9 cellular contexts compared by ENCODE assay signal in the genomic region with DNA sequence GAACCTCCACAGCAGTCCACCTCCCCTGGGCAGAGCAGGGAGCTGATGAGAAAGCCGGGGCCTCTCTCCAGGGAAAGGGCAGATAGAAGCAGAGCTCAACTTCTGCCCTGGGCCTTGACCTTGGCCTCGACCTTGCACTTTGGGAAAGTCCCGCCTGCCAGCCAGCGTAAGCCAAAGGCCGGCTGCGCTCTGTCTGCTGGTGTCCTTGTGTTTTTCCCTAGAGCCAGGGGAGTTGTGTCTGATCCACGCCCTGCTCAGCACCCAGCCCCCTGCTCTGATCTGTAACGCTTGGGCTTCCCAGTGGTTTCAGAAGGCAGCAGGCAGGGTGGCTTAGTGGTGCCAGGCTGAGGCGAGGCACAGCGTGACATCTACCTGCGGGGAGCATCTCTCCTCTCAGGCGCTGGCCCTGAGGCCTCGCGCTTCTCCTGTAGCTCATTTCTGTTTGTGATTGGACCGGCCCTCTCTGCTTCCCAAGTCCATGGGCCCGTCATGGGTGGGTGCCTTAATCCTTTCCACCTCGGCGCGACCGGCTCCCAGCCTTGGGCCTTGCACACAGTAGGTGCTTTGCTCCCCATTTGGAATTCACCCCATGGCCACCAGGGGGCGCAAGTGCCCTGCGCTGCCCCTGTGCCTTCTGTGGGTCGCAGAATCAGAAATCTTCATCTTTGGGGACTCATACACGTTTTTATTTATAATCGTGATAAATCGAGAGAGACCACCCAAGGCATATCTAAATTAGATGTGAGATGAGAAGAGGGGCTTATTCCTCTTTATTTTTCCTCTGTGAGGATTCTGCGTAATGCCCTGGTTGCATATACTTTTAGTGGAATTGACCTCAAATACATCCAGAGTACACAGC. TPM values are rescaled to one million over a fixed set of nuclear protein-coding genes. Genes with fewer than 3 reads are reported as not detected.
DNase-seq lines count a peak whose midpoint lies in the region; FAIRE-seq and TF ChIP-seq lines count a peak whose summit lies in the region.
"Had no signal": no experiment of that assay in that cellular context is flagged by ENCODE, and none has a peak within 500 bp of the region (broad histone marks: within the 10 kb centered on the region; RNA-seq: fewer than 3 reads in every experiment).

No MANE protein-coding gene starts in this region.

- H3K4me3 Mint-ChIP-seq in mesothelial cell of epicardium = no peak overlapping the region

- H3K27ac ChIP-seq in suprapubic skin = no peak overlapping the region

- no peak overlapping the region for H3K27ac Mint-ChIP-seq in mesothelial cell of epicardium

- DNase-seq in GM18507 (ENCODE audit: extremely low spot score, insufficient read length, low read depth) (peak; percentile 38), T-helper 1 cell (peak in 4 of 5 donors; percentile 39 to 54 (median 52)), adipocyte (ENCODE audit: low read depth) (peak; percentile 11), mesothelial cell of epicardium (ENCODE audit: low spot score in 2 of 2, unreplicated experiment in 2 of 2) (no peak), suprapubic skin (ENCODE audit: low spot score in 2 of 2) (no peak), SKM-1 (lab: John Stamatoyannopoulos, UW; ENCODE audit: unreplicated experiment) (no peak), HPDE6-E6E7 (ENCODE audit: extremely low spot score) (no peak), HCEC 1CT (no peak)

- TF ChIP-seq CTCF in mesothelial cell of epicardium (IDR thresholded peaks at IDR 0.05; ENCODE audit: unreplicated experiment) = peak; percentile 94
- TF ChIP-seq CTCF in suprapubic skin (IDR thresholded peaks at IDR 0.05) = peak; percentile 60 to 69

- H3K36me3 ChIP-seq in adipocyte (ENCODE audit: control insufficient read depth, insufficient read depth, low read length, severe bottlenecking) = no peaks in the 10 kb centered on the region
- H3K36me3 ChIP-seq in suprapubic skin = peaks cover 4% of the 10 kb centered on the region

- no peak for TF ChIP-seq EP300 in suprapubic skin (IDR thresholded peaks at IDR 0.05)

- H3K27me3 Mint-ChIP-seq in mesothelial cell of epicardium (ENCODE audit: low read depth) = no peaks in the 10 kb centered on the region

- H3K27me3 ChIP-seq in adipocyte (replicated peaks; ENCODE audit: control insufficient read depth, insufficient read depth, low read length) (peaks cover 37% of the 10 kb centered on the region), suprapubic skin (no peaks in the 10 kb centered on the region)

- H3K9me3 ChIP-seq in adipocyte (ENCODE audit: control insufficient read depth, low read length) (no peaks in the 10 kb centered on the region), suprapubic skin (no peaks in the 10 kb centered on the region)

- H3K4me1 Mint-ChIP-seq in mesothelial cell of epicardium = peaks cover 15% of the 10 kb centered on the region

- no peak overlapping the region for H3K9ac ChIP-seq in adipocyte (ENCODE audit: low read length)

- no peaks in the 10 kb centered on the region for H3K36me3 Mint-ChIP-seq in mesothelial cell of epicardium

- H3K4me3 ChIP-seq in adipocyte (ENCODE audit: low read length) (no peak overlapping the region), suprapubic skin (no peak overlapping the region)

- TF ChIP-seq POLR2A in suprapubic skin (IDR thresholded peaks at IDR 0.05) = no peak

- H3K4me1 ChIP-seq in adipocyte (ENCODE audit: control insufficient read depth, insufficient read depth, low read length) (no peaks in the 10 kb centered on the region), suprapubic skin (peaks cover 23% of the 10 kb centered on the region)

- peak; percentile 41 for FAIRE-seq in GM18507 (lab: Jason Lieb, UNC)

- 71% methylated on average over 19 of the region's 27 CpGs for WGBS in suprapubic skin

- H3K9me3 Mint-ChIP-seq in mesothelial cell of epicardium = no peaks in the 10 kb centered on the region

RNA-seq across cellular contexts. Expression of a gene that starts 24.2 kb away (rescaled TPM):
- 49.6 to 57.0 TPM (median 53.7 TPM) in 3 replicates for total RNA-seq in mesothelial cell of epicardium
- total RNA-seq in suprapubic skin = 10 to 100 TPM; 27.0 to 79.3 (median 31.2) TPM

RNA-seq across cellular contexts. Expression of a gene that starts 24.3 kb away (rescaled TPM):
- 32.5 to 41.2 TPM (median 36.3 TPM) in 3 replicates for total RNA-seq in mesothelial cell of epicardium
- total RNA-seq in suprapubic skin = 10 to 100 TPM; 14.1 to 38.9 (median 26.5) TPM

RNA-seq across cellular contexts. Expression of a gene that starts 26.1 kb away (rescaled TPM):
- total RNA-seq in mesothelial cell of epicardium (5.4 to 6.9 TPM (median 6.8 TPM) in 3 replicates), suprapubic skin (10 to 100 TPM; 32.1 to 92.5 (median 45.3) TPM)
- total RNA-seq: activated CD8-positive, alpha-beta memory T cell treated with anti-CD3 and anti-CD28 coated beads for 36 hours had no signal

RNA-seq across cellular contexts. Expression of a gene that starts 49.0 kb away (rescaled TPM):
- 73.3 to 82.1 TPM (median 77.2 TPM) in 3 replicates for total RNA-seq in mesothelial cell of epicardium
- total RNA-seq in suprapubic skin = 10 to 100 TPM; 59.8 to 69.2 (median 65.7) TPM

Comparison
In these comparisons a context has a peak if more than half of its experiments do, and no peak if none do; other contexts are left out.
1. DNase-seq: peak in GM18507 (single experiment), T-helper 1 cell (4 of 5) and adipocyte (single experiment); none in mesothelial cell of epicardium (0 of 2), suprapubic skin (0 of 2), SKM-1 (single experiment), HPDE6-E6E7 (single experiment) and HCEC 1CT (single experiment).